19 cellular contexts compared by ENCODE assay signal in genomic region chr13:110953833-110954532, GRCh38.
"Had no signal": no experiment of that assay in that cellular context is flagged by ENCODE, and none has a peak within 500 bp of the region (broad histone marks: within the 10 kb centered on the region; RNA-seq: fewer than 3 reads in every experiment).

No MANE protein-coding gene starts in this region.

- H3K36me3 ChIP-seq: adrenal gland, esophagus squamous epithelium, left lung, prostate gland, right atrium auricular region, upper lobe of left lung, WERI-Rb-1 had no signal

- H3K4me1 ChIP-seq: foreskin keratinocyte, left lung, prostate gland, upper lobe of left lung had no signal

- H3K9me3 ChIP-seq: adrenal gland, esophagus squamous epithelium, left lung, prostate gland, right atrium auricular region, upper lobe of left lung had no signal

- H3K27me3 ChIP-seq: adrenal gland, esophagus squamous epithelium, foreskin keratinocyte, right atrium auricular region, upper lobe of left lung had no signal

- H3K4me3 Mint-ChIP-seq: effector memory CD8-positive, alpha-beta T cell; neural crest cell; stimulated activated naive CD8-positive, alpha-beta T cell treated with anti-CD3 and anti-CD28 coated beads, Interleukin-15, Interleukin-2, amounts not matched to agents 100 ng/mL and 50 ng/mL, for 24 hours had no signal

- H3K27ac ChIP-seq: foreskin keratinocyte, left lung, prostate gland, upper lobe of left lung, WERI-Rb-1 had no signal

- ATAC-seq: effector memory CD8-positive, alpha-beta T cell had no signal

- H3K27ac Mint-ChIP-seq: activated T-cell treated with anti-CD3 and anti-CD28 coated beads, Interleukin-2, amount 50 U/mL, for 72 hours; effector memory CD8-positive, alpha-beta T cell; stimulated activated naive CD8-positive, alpha-beta T cell treated with anti-CD3 and anti-CD28 coated beads, Interleukin-15, Interleukin-2, amounts not matched to agents 100 ng/mL and 50 ng/mL, for 24 hours had no signal

- DNase-seq: activated CD4-positive, alpha-beta T cell treated with anti-CD3 and anti-CD28 coated beads for 1 hour; activated gamma-delta T cell treated with Interleukin-2 at 50 U/mL for 16 hours; activated T-cell treated with anti-CD3 and anti-CD28 coated beads, Interleukin-2, amount 50 U/mL, for 72 hours; adrenal gland; effector memory CD8-positive, alpha-beta T cell; esophagus squamous epithelium; foreskin keratinocyte; glutamatergic neuron; kidney; left lung; stimulated activated CD4-positive, alpha-beta T cell treated with anti-CD3 and anti-CD28 coated beads, Interleukin-2, amount 100 ng/mL, for 24 hours; SW 1271; T-helper 2 cell; WERI-Rb-1 had no signal

- H3K4me3 ChIP-seq: adrenal gland, esophagus squamous epithelium, left lung, prostate gland, right atrium auricular region, upper lobe of left lung had no signal

- H3K9me3 Mint-ChIP-seq: effector memory CD8-positive, alpha-beta T cell had no signal
